12 cellular contexts compared by ENCODE assay signal in the genomic region with DNA sequence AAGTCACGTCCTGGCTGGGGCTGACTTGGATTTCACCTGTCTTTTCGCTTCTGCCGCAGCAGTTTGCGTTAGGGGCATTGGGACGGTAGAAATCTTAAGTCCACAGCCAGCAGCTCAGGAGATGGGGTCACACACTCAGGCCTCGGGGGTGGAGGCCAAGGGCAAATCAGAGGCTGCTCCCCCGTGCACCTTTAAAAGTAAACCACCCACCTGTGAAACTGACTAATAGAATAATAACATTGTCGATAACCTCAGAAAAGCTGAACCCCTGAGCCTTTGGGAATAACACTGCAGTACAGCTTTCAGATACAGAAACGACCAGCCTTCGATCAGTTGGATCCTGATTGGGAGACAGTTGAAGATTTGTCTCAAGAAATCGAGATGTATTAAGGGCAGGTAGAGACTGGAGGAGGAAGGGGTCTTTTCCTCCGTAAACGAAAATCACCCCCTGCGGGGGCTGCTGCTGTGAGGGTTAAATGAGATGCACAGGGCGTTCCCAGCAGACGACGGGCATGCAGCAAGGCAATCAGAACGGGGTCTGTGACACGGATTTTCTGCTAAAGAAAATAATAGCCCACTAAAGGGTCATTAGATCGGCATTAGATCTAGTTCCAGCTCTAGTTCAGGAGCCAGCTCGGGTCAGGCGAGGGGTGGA. TPM values are rescaled to one million over a fixed set of nuclear protein-coding genes. Genes with fewer than 3 reads are reported as not detected.
DNase-seq lines count a peak whose midpoint lies in the region; ATAC-seq and TF ChIP-seq lines count a peak whose summit lies in the region.
"Had no signal": no experiment of that assay in that cellular context is flagged by ENCODE, and none has a peak within 500 bp of the region (broad histone marks: within the 10 kb centered on the region; RNA-seq: fewer than 3 reads in every experiment).

No MANE protein-coding gene starts in this region.

- no peak overlapping the region for H3K14ac ChIP-seq in neuronal stem cell (ENCODE audit: low read length)

- H3K36me3 ChIP-seq in neuronal stem cell (replicated peaks in 1 of 2; ENCODE audit: control insufficient read depth in 2 of 2, insufficient read depth in 2 of 2, low read length in 2 of 2): peaks cover 8 to 25% of the 10 kb centered on the region in 2 donors
- H3K36me3 ChIP-seq: uterus had no signal

- H2AFZ ChIP-seq in neuronal stem cell (ENCODE audit: low read length): peak overlapping the region; percentile 72

- no peaks in the 10 kb centered on the region for H3K9me3 ChIP-seq in neuronal stem cell (replicated peaks in 1 of 2; ENCODE audit: control insufficient read depth in 2 of 2, insufficient read depth in 1 of 2, low read depth in 1 of 2, low read length in 2 of 2)
- H3K9me3 ChIP-seq: uterus had no signal

- no peak overlapping the region for H3K9ac ChIP-seq in neuronal stem cell (ENCODE audit: low read depth, low read length, poor library complexity)

- H3K4me1 Mint-ChIP-seq in activated CD8-positive, alpha-beta T cell treated with anti-CD3 and anti-CD28 coated beads for 36 hours (ENCODE audit: low read depth): peaks cover 8% of the 10 kb centered on the region
- H3K4me1 Mint-ChIP-seq in activated CD8-positive, alpha-beta T cell treated with anti-CD3 and anti-CD28 coated beads, Interleukin-2, amount 10 ng/mL, durations not matched to agents 7 days and 5 days (ENCODE audit: low read depth): peaks cover 9% of the 10 kb centered on the region
- peaks cover 6% of the 10 kb centered on the region for H3K4me1 Mint-ChIP-seq in type B pancreatic cell (ENCODE audit: unreplicated experiment)

- no peak overlapping the region for H2BK15ac ChIP-seq in neuronal stem cell (ENCODE audit: low read length)

- H3K9me3 Mint-ChIP-seq in activated CD8-positive, alpha-beta T cell treated with anti-CD3 and anti-CD28 coated beads for 36 hours: no peaks in the 10 kb centered on the region
- no peaks in the 10 kb centered on the region for H3K9me3 Mint-ChIP-seq in activated CD8-positive, alpha-beta T cell treated with anti-CD3 and anti-CD28 coated beads, Interleukin-2, amount 10 ng/mL, durations not matched to agents 7 days and 5 days (ENCODE audit: insufficient read depth)
- H3K9me3 Mint-ChIP-seq in type B pancreatic cell: no peaks in the 10 kb centered on the region

- H3K18ac ChIP-seq in neuronal stem cell (ENCODE audit: low read length): no peak overlapping the region

- no peak overlapping the region for H3K4me3 Mint-ChIP-seq in activated CD8-positive, alpha-beta T cell treated with anti-CD3 and anti-CD28 coated beads for 36 hours
- H3K4me3 Mint-ChIP-seq in activated CD8-positive, alpha-beta T cell treated with anti-CD3 and anti-CD28 coated beads, Interleukin-2, amount 10 ng/mL, durations not matched to agents 7 days and 5 days: no peak overlapping the region
- H3K4me3 Mint-ChIP-seq in type B pancreatic cell: no peak overlapping the region

- peaks cover 2% of the 10 kb centered on the region for H3K36me3 Mint-ChIP-seq in activated CD8-positive, alpha-beta T cell treated with anti-CD3 and anti-CD28 coated beads for 36 hours (ENCODE audit: low read depth)
- H3K36me3 Mint-ChIP-seq in activated CD8-positive, alpha-beta T cell treated with anti-CD3 and anti-CD28 coated beads, Interleukin-2, amount 10 ng/mL, durations not matched to agents 7 days and 5 days (ENCODE audit: low read depth): peaks cover 6% of the 10 kb centered on the region
- H3K36me3 Mint-ChIP-seq in type B pancreatic cell: peaks cover 7% of the 10 kb centered on the region

- no peaks in the 10 kb centered on the region for H3K27me3 ChIP-seq in neuronal stem cell (ENCODE audit: control insufficient read depth in 3 of 3, insufficient read depth in 3 of 3, low read depth in 1 of 3, low read length in 3 of 3)
- H3K27me3 ChIP-seq: uterus had no signal

- no peak overlapping the region for H3K23ac ChIP-seq in neuronal stem cell (ENCODE audit: low read depth, low read length, poor library complexity)

- H4K8ac ChIP-seq in neuronal stem cell (ENCODE audit: low read depth, low read length): no peak overlapping the region

- peak; percentile 13 for TF ChIP-seq CTCF in activated CD8-positive, alpha-beta T cell treated with anti-CD3 and anti-CD28 coated beads for 36 hours (IDR thresholded peaks at IDR 0.05)
- TF ChIP-seq CTCF in coronary artery (IDR thresholded peaks at IDR 0.05): peak; percentile 21
- no peak for TF ChIP-seq CTCF in type B pancreatic cell (conservative IDR thresholded peaks at IDR 0.05)

- H2BK12ac ChIP-seq in neuronal stem cell (ENCODE audit: low read length): no peak overlapping the region

- intact Hi-C loops in activated CD8-positive, alpha-beta T cell treated with anti-CD3 and anti-CD28 coated beads for 36 hours (cut with micrococcal nuclease): loop anchor here (2.0 kb wide), 2 partner anchors 149 to 265 kb away; no protein-coding TSS in a partner anchor

- H4K91ac ChIP-seq in neuronal stem cell (ENCODE audit: low read depth, low read length, poor library complexity): no peak overlapping the region

- H3K79me1 ChIP-seq in neuronal stem cell (ENCODE audit: low read depth, low read length): peaks cover 2% of the 10 kb centered on the region

- H2BK5ac ChIP-seq in neuronal stem cell (ENCODE audit: low read length): no peak overlapping the region

- no peak overlapping the region for H3K4me2 ChIP-seq in neuronal stem cell (ENCODE audit: insufficient read depth, low read length, poor library complexity, severe bottlenecking)

- no peak overlapping the region for H2AK5ac ChIP-seq in neuronal stem cell (ENCODE audit: low read depth, low read length)

- no peak overlapping the region for H2BK120ac ChIP-seq in neuronal stem cell (ENCODE audit: low read depth, low read length)

- H3K27ac ChIP-seq in coronary artery (no peak overlapping the region), neuronal stem cell (replicated peaks; ENCODE audit: low read length) (no peak overlapping the region)
- H3K27ac ChIP-seq: uterus had no signal

- H3K4me3 ChIP-seq in coronary artery (no peak overlapping the region), neuronal stem cell (ENCODE audit: low read length in 2 of 2) (no peak overlapping the region)
- H3K4me3 ChIP-seq: uterus had no signal

- no peak for DNase-seq in activated CD8-positive, alpha-beta T cell treated with anti-CD3 and anti-CD28 coated beads for 36 hours
- DNase-seq in activated CD8-positive, alpha-beta T cell treated with anti-CD3 and anti-CD28 coated beads, Interleukin-2, amount 10 ng/mL, durations not matched to agents 7 days and 5 days: no peak
- no peak for DNase-seq in coronary artery (ENCODE audit: low spot score)
- no peak for DNase-seq in neuronal stem cell (ENCODE audit: low spot score)
- no peak for DNase-seq in type B pancreatic cell (ENCODE audit: extremely low spot score, unreplicated experiment)
- no peak for DNase-seq in activated CD4-positive, CD25-positive, alpha-beta regulatory T cell (lab: John Stamatoyannopoulos, UW)
- DNase-seq: NCI-H2029, NCI-H748 treated with DMSO at 0.1 percent for 48 hours, SHP77 had no signal

- no peak overlapping the region for H3K4ac ChIP-seq in neuronal stem cell (ENCODE audit: low read length)

- CTCF ChIA-PET in activated CD8-positive, alpha-beta T cell treated with anti-CD3 and anti-CD28 coated beads for 36 hours (lab: Charles Lee): interaction anchor here (0.7 to 9.6 kb wide), 33 partner anchors 10 to 309 kb away, joined by 3 to 135 read pairs (median 4); no protein-coding TSS in a partner anchor
- CTCF ChIA-PET in activated CD8-positive, alpha-beta T cell treated with anti-CD3 and anti-CD28 coated beads, Interleukin-2, amount 10 ng/mL, durations not matched to agents 7 days and 5 days (lab: Charles Lee): interaction anchor here (0.8 to 5.4 kb wide), 24 partner anchors 9 to 288 kb away, joined by 3 to 70 read pairs (median 4); no protein-coding TSS in a partner anchor

- no peak overlapping the region for H3K27ac Mint-ChIP-seq in activated CD8-positive, alpha-beta T cell treated with anti-CD3 and anti-CD28 coated beads for 36 hours
- no peak overlapping the region for H3K27ac Mint-ChIP-seq in activated CD8-positive, alpha-beta T cell treated with anti-CD3 and anti-CD28 coated beads, Interleukin-2, amount 10 ng/mL, durations not matched to agents 7 days and 5 days
- H3K27ac Mint-ChIP-seq in type B pancreatic cell: no peak overlapping the region

- no CpG with 5 or more reads among the region's 22 CpGs for WGBS in neuronal stem cell (ENCODE audit: extremely low coverage in 2 of 2, insufficient read length in 2 of 2, insufficient replicate concordance in 1 of 2), 2 donors

- ATAC-seq in activated CD8-positive, alpha-beta T cell treated with anti-CD3 and anti-CD28 coated beads for 36 hours: no peak
- ATAC-seq in activated CD8-positive, alpha-beta T cell treated with anti-CD3 and anti-CD28 coated beads, Interleukin-2, amount 10 ng/mL, durations not matched to agents 7 days and 5 days: no peak
- ATAC-seq in HG03378 (IDR thresholded peaks at IDR 0.05; ENCODE audit: unreplicated experiment) (peak; percentile 4), HG02759 (IDR thresholded peaks at IDR 0.05; ENCODE audit: unreplicated experiment) (no peak)

- POLR2A ChIA-PET in activated CD8-positive, alpha-beta T cell treated with anti-CD3 and anti-CD28 coated beads for 36 hours (lab: Charles Lee): interaction anchor here (1.1 to 1.8 kb wide), 5 partner anchors 11 to 149 kb away, joined by 3 to 8 read pairs (median 5); no protein-coding TSS in a partner anchor
- POLR2A ChIA-PET in activated CD8-positive, alpha-beta T cell treated with anti-CD3 and anti-CD28 coated beads, Interleukin-2, amount 10 ng/mL, durations not matched to agents 7 days and 5 days (lab: Charles Lee): no interaction called here

- no peaks in the 10 kb centered on the region for H3K27me3 Mint-ChIP-seq in activated CD8-positive, alpha-beta T cell treated with anti-CD3 and anti-CD28 coated beads for 36 hours
- H3K27me3 Mint-ChIP-seq in activated CD8-positive, alpha-beta T cell treated with anti-CD3 and anti-CD28 coated beads, Interleukin-2, amount 10 ng/mL, durations not matched to agents 7 days and 5 days (ENCODE audit: low read depth): no peaks in the 10 kb centered on the region
- H3K27me3 Mint-ChIP-seq in type B pancreatic cell: peaks cover 3% of the 10 kb centered on the region

- H3K4me1 ChIP-seq in neuronal stem cell (ENCODE audit: control insufficient read depth in 2 of 2, insufficient read depth in 1 of 2, low read depth in 1 of 2, low read length in 2 of 2): peaks cover 0 to 3% of the 10 kb centered on the region in 2 donors
- H3K4me1 ChIP-seq: uterus had no signal

RNA-seq across cellular contexts. Expression of gene NFATC1, which starts 16.4 kb away (rescaled TPM):
- 10 to 100 TPM; 97.2 to 98.3 TPM for total RNA-seq in activated CD8-positive, alpha-beta T cell treated with anti-CD3 and anti-CD28 coated beads for 36 hours
- 10 to 100 TPM; 26.5 to 28.1 TPM for total RNA-seq in activated CD8-positive, alpha-beta T cell treated with anti-CD3 and anti-CD28 coated beads, Interleukin-2, amount 10 ng/mL, durations not matched to agents 7 days and 5 days
- 4.7 TPM for polyA plus RNA-seq in neuronal stem cell (2013, experiment 1 of 2)
- polyA plus RNA-seq in neuronal stem cell (2013, experiment 2 of 2): 5.2 TPM
- 2.7 and 6.1 TPM in 2 replicates for total RNA-seq in type B pancreatic cell (ENCODE audit: low replicate concordance)
